ENCODE assay signal across 1 cellular context in the genomic region with DNA sequence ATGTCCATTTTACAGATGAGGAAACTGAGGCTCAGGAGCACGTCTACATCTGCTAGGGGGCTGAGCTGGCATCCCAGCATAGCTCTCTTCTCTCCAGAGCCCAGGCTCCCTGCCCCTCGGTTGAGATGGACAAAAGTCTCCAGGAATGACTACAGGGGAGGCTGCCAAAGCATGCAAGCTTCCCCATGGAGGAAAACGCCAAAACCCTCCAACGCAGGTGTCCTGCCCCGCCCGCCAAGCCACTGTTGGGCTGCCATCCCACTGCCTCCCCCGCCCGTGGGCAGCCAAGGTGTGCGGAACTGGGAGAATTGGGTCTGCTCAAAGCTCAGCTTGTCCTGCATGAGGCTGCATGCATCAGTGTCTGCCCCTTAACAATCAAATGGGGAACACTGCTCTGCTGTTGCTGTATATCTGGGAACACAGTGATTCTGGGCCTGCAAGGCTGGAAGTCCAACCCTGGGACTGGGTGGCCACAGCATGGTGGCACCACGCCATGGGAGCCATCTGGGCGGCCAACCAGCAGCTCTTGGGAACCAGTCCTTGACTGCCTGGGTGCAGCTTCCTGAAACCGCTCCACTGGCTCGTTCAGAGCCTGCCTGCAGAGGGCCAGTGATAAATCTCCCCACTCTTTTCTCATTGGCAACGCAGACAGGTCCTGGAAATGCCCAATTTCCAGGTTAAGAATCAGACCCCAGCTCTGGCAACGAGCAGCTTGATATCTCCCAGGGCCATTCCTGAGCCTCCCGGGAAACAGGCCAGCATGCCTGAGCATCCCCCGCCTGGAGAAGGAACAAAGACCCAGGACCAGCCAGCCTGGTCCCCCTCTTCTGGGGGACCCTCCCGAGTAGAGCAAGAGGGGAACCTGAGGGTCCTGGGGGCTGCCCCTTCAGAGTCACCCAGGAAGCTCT.
A peak's percentile ranks its signal among the peaks of the same experiment; 100 is the strongest.
TF ChIP-seq lines count a peak whose summit lies in the region.

No MANE protein-coding gene starts in this region.

TF ChIP-seq in SK-N-SH, 30 proteins besides CTCF, POLR2A, EP300 and RAD21:
- no peak for TF ChIP-seq NFIC (IDR thresholded peaks at IDR 0.05; ENCODE audit: borderline replicate concordance)
- 0 out of 2 replicates have a peak, but pooled peaks have one; percentile 16 for TF ChIP-seq SMC3 (IDR thresholded peaks at IDR 0.05; ENCODE audit: low read depth, low read length)
- 0 out of 2 replicates have a peak, but pooled peaks have one; percentile 8 for TF ChIP-seq FOXJ3 (CRISPR knock-in tag; IDR thresholded peaks at IDR 0.05)
- TF ChIP-seq MXI1 (IDR thresholded peaks at IDR 0.05; ENCODE audit: low read depth, low read length) = peak; percentile 18; the same call in 1 of the 2 replicates
